Comparison of ENCODE assay signal across 1 cellular context in genomic region chr5:141944086-141944485, GRCh38.
TF ChIP-seq lines count a peak whose summit lies in the region.

No MANE protein-coding gene starts in this region.

TF ChIP-seq in endothelial cell of umbilical vein, 7 proteins besides CTCF, POLR2A, EP300 and RAD21:
- TF ChIP-seq POLR2AphosphoS5 (IDR thresholded peaks at IDR 0.05; ENCODE audit: insufficient read depth, low read depth, low read length) (peak; percentile 7), GATA2 (IDR thresholded peaks at IDR 0.05; ENCODE audit: insufficient read depth, insufficient read length, low read depth, low read length) (no peak)
